ENCODE assay signal across 10 cellular contexts in genomic region chr20:41366546-41367392, GRCh38. TPM values are rescaled to one million over a fixed set of nuclear protein-coding genes. Genes with fewer than 3 reads are reported as not detected.
A peak's percentile ranks its signal among the peaks of the same experiment; 100 is the strongest.
DNase-seq lines count a peak whose midpoint lies in the region; ATAC-seq and TF ChIP-seq lines count a peak whose summit lies in the region.
"Had no signal": no experiment of that assay in that cellular context is flagged by ENCODE, and none has a peak within 500 bp of the region (broad histone marks: within the 10 kb centered on the region; RNA-seq: fewer than 3 reads in every experiment).

Gene EMILIN3, minus strand, starts transcription at chr20:41366818. Its CDS starts 184 bp downstream, at chr20:41366634.

- no peak for TF ChIP-seq POLR2A in stomach (IDR thresholded peaks at IDR 0.05)

- TF ChIP-seq EP300 in SK-N-SH (IDR thresholded peaks at IDR 0.05; ENCODE audit: borderline replicate concordance in 1 of 2, low read depth in 1 of 2, low read length in 1 of 2) (no peak), stomach (IDR thresholded peaks at IDR 0.05) (no peak)

- peak within 1 kb of the TSS in 1 of 2 experiments; percentile 27; a peak in 1 of 4 replicates for H3K4me3 ChIP-seq in SK-N-SH (ENCODE audit: low read depth in 2 of 2, low read length in 1 of 2)
- peak within 1 kb of the TSS; percentile 57 for H3K4me3 ChIP-seq in WERI-Rb-1 (ENCODE audit: low read depth, low read length)
- peak within 1 kb of the TSS; percentile 68 for H3K4me3 ChIP-seq in iPS-18a (ENCODE audit: low read length)
- H3K4me3 ChIP-seq in stomach, result peak within 1 kb of the TSS; percentile 40 to 51 (median 46)

- H2AFZ ChIP-seq in SK-N-SH (ENCODE audit: low read depth), result no peak within 1 kb of the TSS

- peaks cover 0 to 6% of the 10 kb centered on the region in 2 experiments; a peak in 1 of 4 replicates for H3K4me1 ChIP-seq in SK-N-SH (ENCODE audit: control insufficient read depth in 1 of 2, insufficient read depth in 2 of 2, low read depth in 1 of 2, low read length in 1 of 2)
- peaks cover 4% of the 10 kb centered on the region for H3K4me1 ChIP-seq in iPS-18a (ENCODE audit: control insufficient read depth, low read depth, low read length)
- H3K4me1 ChIP-seq in stomach, result peaks cover 7 to 19% (median 14%) of the 10 kb centered on the region in 4 donors

- no peak for TF ChIP-seq RAD21 in SK-N-SH (IDR thresholded peaks at IDR 0.05; ENCODE audit: low read length)

- CTCF ChIA-PET in SK-N-SH (lab: Yijun Ruan, JAX), result no interaction called here

- H3K27me3 ChIP-seq in SK-N-SH (ENCODE audit: insufficient read depth) (peaks cover 43% of the 10 kb centered on the region), WERI-Rb-1 (ENCODE audit: insufficient read depth, low read depth, severe bottlenecking) (no peaks in the 10 kb centered on the region), iPS-18a (ENCODE audit: control insufficient read depth, insufficient read depth, low read length) (peaks cover 47% of the 10 kb centered on the region), stomach (peaks cover 0 to 68% (median 36%) of the 10 kb centered on the region in 3 donors)

- H3K27ac ChIP-seq in SK-N-SH (ENCODE audit: low read depth in 2 of 2, low read length in 1 of 2), result no peak within 1 kb of the TSS
- H3K27ac ChIP-seq in WERI-Rb-1, result peak within 1 kb of the TSS; percentile 66
- no peak within 1 kb of the TSS for H3K27ac ChIP-seq in iPS-18a (ENCODE audit: low read length)
- no peak within 1 kb of the TSS for H3K27ac ChIP-seq in stomach
- H3K27ac ChIP-seq: epithelial cell of prostate had no signal

- no peaks in the 10 kb centered on the region for H3K9me3 ChIP-seq in SK-N-SH
- H3K9me3 ChIP-seq in WERI-Rb-1 (ENCODE audit: severe bottlenecking), result no peaks in the 10 kb centered on the region
- no peaks in the 10 kb centered on the region for H3K9me3 ChIP-seq in iPS-18a (ENCODE audit: control insufficient read depth, low read depth, low read length)
- H3K9me3 ChIP-seq in stomach, result peaks cover 0 to 11% (median 9%) of the 10 kb centered on the region in 4 donors

- DNase-seq in SK-N-SH, result peak; percentile 85
- peak; percentile 66 for DNase-seq in WERI-Rb-1
- no peak for DNase-seq in stomach

- H3K79me2 ChIP-seq in SK-N-SH (ENCODE audit: insufficient read depth), result no peaks in the 10 kb centered on the region

- peak within 1 kb of the TSS; percentile 24; the same call in 1 of the 2 replicates for H3K4me2 ChIP-seq in SK-N-SH

- POLR2A ChIA-PET in SK-N-SH (lab: Yijun Ruan, JAX), result interaction anchor here (1.3 kb wide), 1 partner anchor 16 kb away, joined by 3 read pairs; no protein-coding TSS in a partner anchor

- H3K9ac ChIP-seq in SK-N-SH, result no peak within 1 kb of the TSS
- H3K9ac ChIP-seq in iPS-18a (ENCODE audit: low read length), result no peak within 1 kb of the TSS

- no peaks in the 10 kb centered on the region for H3F3A ChIP-seq in SK-N-SH (replicated peaks; ENCODE audit: insufficient read depth)

- H3K9me2 ChIP-seq in SK-N-SH, result no peaks in the 10 kb centered on the region

- no peaks in the 10 kb centered on the region for H3K36me3 ChIP-seq in SK-N-SH (replicated peaks in 1 of 2; ENCODE audit: control insufficient read depth in 1 of 2, insufficient read depth in 2 of 2, low read length in 1 of 2)
- peaks cover 22% of the 10 kb centered on the region for H3K36me3 ChIP-seq in WERI-Rb-1
- no peaks in the 10 kb centered on the region for H3K36me3 ChIP-seq in iPS-18a (ENCODE audit: control insufficient read depth, low read depth, low read length)
- no peaks in the 10 kb centered on the region for H3K36me3 ChIP-seq in stomach

- 61% methylated on average over 17 of the region's 93 CpGs for WGBS in SK-N-SH (ENCODE audit: low lambda C conversion rate)
- 6 to 18% (median 9%) methylated on average over 29 to 93 of the region's 93 CpGs for WGBS in stomach, 5 donors

- no peak; the same call in 2 of the 3 replicates for ATAC-seq in SK-N-SH treated with all-trans-retinoic acid at 6 μM for 48 hours
- ATAC-seq in GM19395 (IDR thresholded peaks at IDR 0.05; ENCODE audit: unreplicated experiment), result no peak
- no peak for ATAC-seq in HG03354 (IDR thresholded peaks at IDR 0.05; ENCODE audit: poor library complexity, severe bottlenecking, unreplicated experiment)
- no peak for ATAC-seq in HG02973 (IDR thresholded peaks at IDR 0.05; ENCODE audit: unreplicated experiment)

- H4K20me1 ChIP-seq in SK-N-SH (ENCODE audit: insufficient read depth), result no peaks in the 10 kb centered on the region

- TF ChIP-seq CTCF in SK-N-SH (IDR thresholded peaks at IDR 0.05), result no peak
- TF ChIP-seq CTCF in WERI-Rb-1 (IDR thresholded peaks at IDR 0.05; ENCODE audit: low read depth, low read length), result no peak
- TF ChIP-seq CTCF in stomach (IDR thresholded peaks at IDR 0.05), result no peak

- intact Hi-C loops in stomach (cut with DNase I; ENCODE audit: low total_unique reads), result no loop called here

TF ChIP-seq in SK-N-SH, 30 proteins besides CTCF, POLR2A, EP300 and RAD21:
- no peak for TF ChIP-seq IRF3 (IDR thresholded peaks at IDR 0.05; ENCODE audit: low read depth, low read length)
- no peak for TF ChIP-seq FOSL2 (IDR thresholded peaks at IDR 0.05; ENCODE audit: borderline replicate concordance, low read depth)
- TF ChIP-seq NRF1 (IDR thresholded peaks at IDR 0.05; ENCODE audit: low read depth, low read length), result no peak
- no peak for TF ChIP-seq ELF1 (IDR thresholded peaks at IDR 0.05)
- no peak for TF ChIP-seq YY1 (IDR thresholded peaks at IDR 0.05; ENCODE audit: low read depth)

TF ChIP-seq in SK-N-SH treated with all-trans-retinoic acid at 6 μM for 48 hours, 23 proteins besides CTCF, POLR2A, EP300 and RAD21 (continues in another document):
- no peak for TF ChIP-seq TSHZ2 (CRISPR knock-in tag; IDR thresholded peaks at IDR 0.05)
- no peak for TF ChIP-seq ESRRG (CRISPR knock-in tag; IDR thresholded peaks at IDR 0.05)
- TF ChIP-seq ZNF70 (CRISPR knock-in tag; IDR thresholded peaks at IDR 0.05), result no peak
- TF ChIP-seq TOX (CRISPR knock-in tag; IDR thresholded peaks at IDR 0.05; ENCODE audit: borderline replicate concordance), result no peak
- TF ChIP-seq PPARA (CRISPR knock-in tag; IDR thresholded peaks at IDR 0.05; ENCODE audit: borderline replicate concordance), result no peak
- no peak for TF ChIP-seq POU6F1 (CRISPR knock-in tag; IDR thresholded peaks at IDR 0.05; ENCODE audit: borderline replicate concordance, low read depth)
- no peak for TF ChIP-seq ZC3H10 (CRISPR knock-in tag; IDR thresholded peaks at IDR 0.05)
- TF ChIP-seq CSDC2 (CRISPR knock-in tag; IDR thresholded peaks at IDR 0.05), result no peak
- no peak for TF ChIP-seq CSRNP3 (CRISPR knock-in tag; IDR thresholded peaks at IDR 0.05)

RNA-seq across cellular contexts. Expression of gene EMILIN3, which starts in this region (rescaled TPM):
- 0.02 and 0.08 TPM in 2 replicates for polyA plus RNA-seq in SK-N-SH (2012; rRNA removed)
- 0.04 and 0.09 TPM in 2 replicates for polyA plus RNA-seq in SK-N-SH (2012; cell fraction: cytosol; rRNA removed)
- polyA plus RNA-seq in SK-N-SH (2012; cell fraction: nucleus; rRNA removed), result 0.02 TPM in 2 replicates
- total RNA-seq in stomach, result 1 to 10 TPM; 1.4 to 4.0 (median 2.9) TPM
- polyA plus RNA-seq in stomach, result under 1 TPM in 2 of 3 donors, not detected in 1; 0.37 to 0.90 TPM
- total RNA-seq: LHCN-M2 had no signal

Comparison
In these comparisons a context has a peak if more than half of its experiments do, and no peak if none do; other contexts are left out.
1. Peak in DNase-seq and H3K4me2 ChIP-seq in SK-N-SH; RNA of the gene not detected or under 1 TPM.